In the genomic region with DNA sequence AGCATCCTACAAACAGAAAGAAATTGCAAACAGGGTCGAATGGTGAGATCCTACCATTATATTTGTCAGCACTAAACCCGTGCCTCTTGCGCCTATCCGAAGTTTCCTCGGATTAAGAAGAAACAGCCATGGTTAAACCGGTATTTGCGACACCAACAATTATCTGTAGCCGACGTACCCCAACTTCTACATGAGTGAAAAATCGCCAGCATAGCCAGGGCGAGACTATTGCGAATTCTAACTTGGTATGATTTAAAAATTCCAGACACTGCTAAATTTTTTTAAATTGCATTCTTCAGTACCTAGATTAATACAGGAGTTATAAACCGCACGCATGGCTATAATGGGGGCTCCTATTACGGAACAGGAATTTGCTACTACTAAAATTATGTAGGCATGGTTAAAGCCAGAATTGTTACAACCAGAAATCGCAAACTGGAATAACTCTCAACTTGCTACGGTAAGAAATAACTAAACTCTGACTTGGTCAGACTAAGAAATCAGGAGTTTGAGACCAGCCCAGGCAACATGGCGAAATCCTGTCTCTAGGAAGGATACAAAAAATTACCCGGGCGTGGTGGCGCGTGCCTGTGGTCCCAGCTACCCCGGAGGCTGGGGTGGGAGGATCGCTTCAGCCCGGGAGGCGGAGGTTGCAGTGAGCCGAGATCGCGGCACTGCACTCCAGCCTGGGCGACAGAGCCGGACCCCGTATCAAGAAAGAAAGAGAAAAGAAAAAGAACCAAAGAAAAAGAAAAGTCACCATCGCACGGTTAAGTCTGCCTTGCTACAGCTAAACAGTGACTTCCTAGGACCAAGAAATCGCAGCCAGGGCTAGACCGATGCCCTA, we compare ENCODE assay signal across 8 cellular contexts. TPM values are rescaled to one million over a fixed set of nuclear protein-coding genes. Genes with fewer than 3 reads are reported as not detected.
DNase-seq lines count a peak whose midpoint lies in the region; ATAC-seq lines count a peak whose summit lies in the region.

No MANE protein-coding gene starts in this region.

- H3K27ac ChIP-seq in esophagus (ENCODE audit: low read depth in 2 of 2, low read length in 1 of 2): peak overlapping the region; percentile 98 to 100

- peak; percentile 16 for ATAC-seq in HG02610 (IDR thresholded peaks at IDR 0.05; ENCODE audit: unreplicated experiment)
- peak; percentile 13 for ATAC-seq in stimulated activated naive CD8-positive, alpha-beta T cell treated with anti-CD3 and anti-CD28 coated beads, Interleukin-15, amount 100 ng/mL, for 72 hours
- ATAC-seq in GM18520 (IDR thresholded peaks at IDR 0.05; ENCODE audit: unreplicated experiment): no peak

- H3K9me3 ChIP-seq in esophagus (ENCODE audit: control insufficient read depth in 2 of 2, insufficient read depth in 1 of 2, low read depth in 1 of 2, low read length in 1 of 2): no peaks in the 10 kb centered on the region

- no peaks in the 10 kb centered on the region for H3K27me3 Mint-ChIP-seq in stimulated activated naive CD8-positive, alpha-beta T cell treated with anti-CD3 and anti-CD28 coated beads, Interleukin-15, amount 100 ng/mL, for 72 hours

- H3K9me3 Mint-ChIP-seq in stimulated activated naive CD8-positive, alpha-beta T cell treated with anti-CD3 and anti-CD28 coated beads, Interleukin-15, amount 100 ng/mL, for 72 hours: no peaks in the 10 kb centered on the region

- H3K27ac Mint-ChIP-seq in stimulated activated naive CD8-positive, alpha-beta T cell treated with anti-CD3 and anti-CD28 coated beads, Interleukin-15, amount 100 ng/mL, for 72 hours: peak overlapping the region; percentile 98 to 100

- DNase-seq in EH (ENCODE audit: low read depth) (peak; percentile 76), NCI-H446 treated with DMSO at 0.1 percent for 48 hours (lab: John Stamatoyannopoulos, UW) (peak; percentile 49), activated T-cell treated with anti-CD3 and anti-CD28 coated beads for 4 hours (peak; percentile 44), myocyte (ENCODE audit: low read depth) (peak; percentile 80)
- peak; percentile 53 to 75 for DNase-seq in stimulated activated naive CD8-positive, alpha-beta T cell treated with anti-CD3 and anti-CD28 coated beads, Interleukin-15, amount 100 ng/mL, for 72 hours

- H3K4me3 ChIP-seq in esophagus (ENCODE audit: low read depth in 1 of 2, low read length in 2 of 2): peak overlapping the region; percentile 81 to 94

- no peaks in the 10 kb centered on the region for H3K36me3 ChIP-seq in esophagus (ENCODE audit: control insufficient read depth in 2 of 2, insufficient read depth in 2 of 2, low read length in 1 of 2)

- WGBS in esophagus, 2 donors: 0 to 1% methylated on average over 36 of the region's 36 CpGs

- H3K4me3 Mint-ChIP-seq in stimulated activated naive CD8-positive, alpha-beta T cell treated with anti-CD3 and anti-CD28 coated beads, Interleukin-15, amount 100 ng/mL, for 72 hours: peak overlapping the region; percentile 94 to 95

- peaks cover 40% of the 10 kb centered on the region for H3K4me1 Mint-ChIP-seq in stimulated activated naive CD8-positive, alpha-beta T cell treated with anti-CD3 and anti-CD28 coated beads, Interleukin-15, amount 100 ng/mL, for 72 hours

- H3K27me3 ChIP-seq in esophagus (ENCODE audit: control insufficient read depth in 1 of 2, insufficient read depth in 2 of 2, low read length in 2 of 2): no peaks in the 10 kb centered on the region

- peaks cover 0 to 4% of the 10 kb centered on the region in 2 donors for H3K4me1 ChIP-seq in esophagus (ENCODE audit: control insufficient read depth in 2 of 2, insufficient read depth in 2 of 2, low read length in 1 of 2)

RNA-seq across cellular contexts. Expression of a gene that starts 25.5 kb away (rescaled TPM):
- polyA plus RNA-seq in esophagus: 1 to 10 TPM; 2.3 to 2.4 TPM
- total RNA-seq in myocyte: 0.86 and 0.88 TPM in 2 replicates
- polyA plus RNA-seq in myocyte (2012): 1.0 TPM

RNA-seq across cellular contexts. Expression of a gene that starts 55.1 kb away (rescaled TPM):
- polyA plus RNA-seq in esophagus: 10 to 100 TPM; 15.5 to 34.4 TPM
- total RNA-seq in myocyte: 37.9 and 41.5 TPM in 2 replicates
- 16.1 TPM for polyA plus RNA-seq in myocyte (2012)
